In genomic region chr4:98688416-98689290, GRCh38 we compare ENCODE assay signal across 10 cellular contexts. TPM values are rescaled to one million over a fixed set of nuclear protein-coding genes. Genes with fewer than 3 reads are reported as not detected.
DNase-seq lines count a peak whose midpoint lies in the region; ATAC-seq and TF ChIP-seq lines count a peak whose summit lies in the region.
"Had no signal": no experiment of that assay in that cellular context is flagged by ENCODE, and none has a peak within 500 bp of the region (broad histone marks: within the 10 kb centered on the region; RNA-seq: fewer than 3 reads in every experiment).

No MANE protein-coding gene starts in this region.

- H3K4me1 ChIP-seq in HCT116 (ENCODE audit: control insufficient read depth in 1 of 2, insufficient read depth in 2 of 2, low read length in 2 of 2) (peaks cover 15 to 26% of the 10 kb centered on the region in 2 experiments), foreskin keratinocyte (peaks cover 6% of the 10 kb centered on the region), prostate gland (replicated peaks) (no peaks in the 10 kb centered on the region)

- TF ChIP-seq POLR2A in HCT116 (IDR thresholded peaks at IDR 0.05; ENCODE audit: borderline replicate concordance, extremely low read depth, insufficient read depth, insufficient read length) (no peak), prostate gland (IDR thresholded peaks at IDR 0.05) (no peak), lower leg skin (IDR thresholded peaks at IDR 0.05) (no peak)

- H3K4me3 ChIP-seq in HCT116 (replicated peaks in 1 of 2; ENCODE audit: low read depth in 1 of 2, low read length in 2 of 2) (peak overlapping the region in 1 of 2 experiments; percentile 19; a peak in 2 of 4 replicates), prostate gland (no peak overlapping the region), lower leg skin (ENCODE audit: low read depth, poor library complexity, severe bottlenecking) (no peak overlapping the region)

- 43% methylated on average over 5 of the region's 5 CpGs for WGBS in prostate gland
- 46 to 62% methylated on average over 5 of the region's 5 CpGs for WGBS in lower leg skin, 2 donors

- H3K9me2 ChIP-seq in HCT116 (ENCODE audit: insufficient read depth) = 0 out of 2 replicates have a peak, but pooled peaks cover 3% of the 10 kb centered on the region

- POLR2A ChIA-PET in HCT116 (lab: Charles Lee) = interaction anchor here (1.4 kb wide), 1 partner anchor 12 kb away, joined by 3 read pairs; no protein-coding TSS in a partner anchor
- POLR2A ChIA-PET in activated CD4-positive, alpha-beta memory T cell treated with anti-CD3 and anti-CD28 coated beads, Interleukin-2, amount 10 ng/mL, durations not matched to agents 7 days and 5 days (lab: Charles Lee) = interaction anchor here (1.1 to 2.3 kb wide), 7 partner anchors 18 to 426 kb away, joined by 4 to 17 read pairs (median 7); partner anchors contain the start of genes EIF4E and TSPAN5

- H4K20me1 ChIP-seq in HCT116 (ENCODE audit: insufficient read depth) = no peaks in the 10 kb centered on the region

- no peaks in the 10 kb centered on the region for H3K9me3 ChIP-seq in HCT116 (ENCODE audit: control insufficient read depth in 1 of 2, insufficient read depth in 1 of 2, low read depth in 1 of 2, low read length in 2 of 2)
- H3K9me3 ChIP-seq in prostate gland = no peaks in the 10 kb centered on the region

- no peak; the same call in 1 of the 2 replicates for TF ChIP-seq RAD21 in HCT116 (IDR thresholded peaks at IDR 0.05; ENCODE audit: low read depth)

- no peaks in the 10 kb centered on the region for H3K27me3 Mint-ChIP-seq in activated CD4-positive, alpha-beta memory T cell treated with anti-CD3 and anti-CD28 coated beads, Interleukin-2, amount 10 ng/mL, durations not matched to agents 7 days and 5 days

- peak overlapping the region; percentile 59 for H2AFZ ChIP-seq in HCT116 (ENCODE audit: low read depth, low read length, poor library complexity, severe bottlenecking)

- RAD21 ChIA-PET in HCT116 (lab: Charles Lee; ENCODE audit: low non-redundant PET in 1 of 2, low total read pairs in 2 of 2, uncharacterized antibody in 2 of 2, unreplicated experiment in 2 of 2) = no interaction called here

- ATAC-seq in HCT116 = peak; percentile 91
- peak; percentile 61 for ATAC-seq in foreskin keratinocyte
- no peak for ATAC-seq in HG02610 (IDR thresholded peaks at IDR 0.05; ENCODE audit: unreplicated experiment)

- H3K27ac ChIP-seq in HCT116 (ENCODE audit: low read depth, low read length) (no peak overlapping the region), foreskin keratinocyte (no peak overlapping the region), prostate gland (no peak overlapping the region)

- DNase-seq in ACHN = peak; percentile 3
- peak; percentile 60 for DNase-seq in HCT116 (ENCODE audit: low read depth, low spot score)
- DNase-seq in activated CD4-positive, alpha-beta memory T cell treated with anti-CD3 and anti-CD28 coated beads, Interleukin-2, amount 10 ng/mL, durations not matched to agents 7 days and 5 days = peak; percentile 45
- DNase-seq in foreskin keratinocyte = peak in 1 of 2 donors; percentile 21
- no peak for DNase-seq in prostate gland (ENCODE audit: low spot score)
- DNase-seq in lower leg skin (ENCODE audit: low spot score in 2 of 2) = no peak
- no peak for DNase-seq in COR-L47 (lab: John Stamatoyannopoulos, UW)
- DNase-seq: NCI-H446, small intestine had no signal

- peaks cover 8% of the 10 kb centered on the region for H3K36me3 Mint-ChIP-seq in activated CD4-positive, alpha-beta memory T cell treated with anti-CD3 and anti-CD28 coated beads, Interleukin-2, amount 10 ng/mL, durations not matched to agents 7 days and 5 days (ENCODE audit: low read depth)

- no peaks in the 10 kb centered on the region for H3K36me3 ChIP-seq in HCT116 (ENCODE audit: control insufficient read depth in 1 of 2, insufficient read depth in 2 of 2, low read length in 2 of 2)
- H3K36me3 ChIP-seq in prostate gland = no peaks in the 10 kb centered on the region

- peak overlapping the region; percentile 63 for H3K4me2 ChIP-seq in HCT116 (ENCODE audit: low read length)

- H3K27me3 ChIP-seq in HCT116 (ENCODE audit: insufficient read depth, low read length) (no peaks in the 10 kb centered on the region), foreskin keratinocyte (no peaks in the 10 kb centered on the region), prostate gland (replicated peaks; ENCODE audit: insufficient read depth) (no peaks in the 10 kb centered on the region)

- CTCF ChIA-PET in HCT116 (lab: Charles Lee) = interaction anchor here (1.0 to 1.1 kb wide), 3 partner anchors 30 to 221 kb away, joined by 3 read pairs; partner anchors contain the start of gene TSPAN5
- CTCF ChIA-PET in activated CD4-positive, alpha-beta memory T cell treated with anti-CD3 and anti-CD28 coated beads, Interleukin-2, amount 10 ng/mL, durations not matched to agents 7 days and 5 days (lab: Charles Lee) = interaction anchor here (0.9 to 1.0 kb wide), 2 partner anchors 16 to 256 kb away, joined by 3 read pairs; no protein-coding TSS in a partner anchor

- H3K27ac Mint-ChIP-seq in activated CD4-positive, alpha-beta memory T cell treated with anti-CD3 and anti-CD28 coated beads, Interleukin-2, amount 10 ng/mL, durations not matched to agents 7 days and 5 days = peak overlapping the region; percentile 5

- intact Hi-C loops in HCT116 (cut with micrococcal nuclease) = no loop called here
- intact Hi-C loops in prostate gland (cut with DNase I) = no loop called here
- intact Hi-C loops in lower leg skin (cut with DNase I; ENCODE audit: low total_unique reads) = no loop called here

- H3K4me1 Mint-ChIP-seq in activated CD4-positive, alpha-beta memory T cell treated with anti-CD3 and anti-CD28 coated beads, Interleukin-2, amount 10 ng/mL, durations not matched to agents 7 days and 5 days = peaks cover 25% of the 10 kb centered on the region

- in situ Hi-C loops in ACHN (cut with HindIII; ENCODE audit: low pct_ligation_motif_present, low pct_unique_long_range_greater_than_20kb, low sequenced_read_pairs) = no loop called here

- H3K4me3 Mint-ChIP-seq in activated CD4-positive, alpha-beta memory T cell treated with anti-CD3 and anti-CD28 coated beads, Interleukin-2, amount 10 ng/mL, durations not matched to agents 7 days and 5 days = no peak overlapping the region

- TF ChIP-seq CTCF in HCT116 (IDR thresholded peaks at IDR 0.05 in 2 of 3, conservative IDR thresholded peaks at IDR 0.05 in 1 of 3; ENCODE audit: borderline replicate concordance in 1 of 3, insufficient read depth in 1 of 3, low read depth in 2 of 3, low read length in 2 of 3) (no peak), foreskin keratinocyte (conservative IDR thresholded peaks at IDR 0.05) (no peak), prostate gland (IDR thresholded peaks at IDR 0.05) (no peak), lower leg skin (IDR thresholded peaks at IDR 0.05) (no peak)

- H3K9me3 Mint-ChIP-seq in activated CD4-positive, alpha-beta memory T cell treated with anti-CD3 and anti-CD28 coated beads, Interleukin-2, amount 10 ng/mL, durations not matched to agents 7 days and 5 days = peaks cover 7% of the 10 kb centered on the region

- BruUV-seq in HCT116 (replicated peaks; lab: Mats Ljungman, UMichigan) = no TSS peak

- H3K79me2 ChIP-seq in HCT116 (ENCODE audit: insufficient read depth, low read length) = no peaks in the 10 kb centered on the region

- peak overlapping the region; percentile 41 for H3K9ac ChIP-seq in HCT116 (ENCODE audit: low read length)

TF ChIP-seq in HCT116, 20 proteins besides CTCF, POLR2A, EP300 and RAD21 (continues in another document):
- TF ChIP-seq MAX (IDR thresholded peaks at IDR 0.05) = peak; percentile 32; the same call in 1 of the 2 replicates
- peak; percentile 65 for TF ChIP-seq JUND (IDR thresholded peaks at IDR 0.05)
- TF ChIP-seq SRF (IDR thresholded peaks at IDR 0.05; ENCODE audit: low read depth) = 0 out of 2 replicates have a peak, but pooled peaks have one; percentile 12
- peak; percentile 33; the same call in 1 of the 2 replicates for TF ChIP-seq POLR2AphosphoS5 (IDR thresholded peaks at IDR 0.05; ENCODE audit: low read depth, low read length)
- peak; percentile 77 for TF ChIP-seq FOSL1 (IDR thresholded peaks at IDR 0.05; ENCODE audit: low read depth)
- TF ChIP-seq CEBPB (IDR thresholded peaks at IDR 0.05; ENCODE audit: low read depth) = 0 out of 2 replicates have a peak, but pooled peaks have one; percentile 14
- TF ChIP-seq ZFX (IDR thresholded peaks at IDR 0.05) = no peak
- no peak for TF ChIP-seq REST (IDR thresholded peaks at IDR 0.05; ENCODE audit: low read depth)

RNA-seq across cellular contexts. Expression of gene TSPAN5, which starts 30.2 kb away (rescaled TPM):
- total RNA-seq in HCT116 (2021; ENCODE audit: unreplicated experiment) (56.8 TPM), foreskin keratinocyte (46.6 and 51.9 TPM in 2 replicates), prostate gland (10 to 100 TPM in 1 of 2 donors, 1 to 10 TPM in 1; 7.9 to 48.5 TPM), lower leg skin (10 to 100 TPM; 25.5 to 41.5 (median 36.5) TPM)
- 26.5 and 37.8 TPM in 2 replicates for polyA plus RNA-seq in HCT116 (2012)
- total RNA-seq in activated CD4-positive, alpha-beta memory T cell treated with anti-CD3 and anti-CD28 coated beads, Interleukin-2, amount 10 ng/mL, durations not matched to agents 7 days and 5 days = 10 to 100 TPM; 21.8 to 22.6 TPM
- 31.7 and 32.7 TPM in 2 replicates for polyA plus RNA-seq in foreskin keratinocyte

Comparison
In these comparisons a context has a peak if more than half of its experiments do, and no peak if none do; other contexts are left out.
1. DNase-seq: peak in ACHN (single experiment), HCT116 (single experiment) and activated CD4-positive, alpha-beta memory T cell treated with anti-CD3 and anti-CD28 coated beads, Interleukin-2, amount 10 ng/mL, durations not matched to agents 7 days and 5 days (single experiment); none in prostate gland (single experiment), lower leg skin (0 of 2) and COR-L47 (single experiment).